ENCODE assay signal across 22 cellular contexts in the genomic region with DNA sequence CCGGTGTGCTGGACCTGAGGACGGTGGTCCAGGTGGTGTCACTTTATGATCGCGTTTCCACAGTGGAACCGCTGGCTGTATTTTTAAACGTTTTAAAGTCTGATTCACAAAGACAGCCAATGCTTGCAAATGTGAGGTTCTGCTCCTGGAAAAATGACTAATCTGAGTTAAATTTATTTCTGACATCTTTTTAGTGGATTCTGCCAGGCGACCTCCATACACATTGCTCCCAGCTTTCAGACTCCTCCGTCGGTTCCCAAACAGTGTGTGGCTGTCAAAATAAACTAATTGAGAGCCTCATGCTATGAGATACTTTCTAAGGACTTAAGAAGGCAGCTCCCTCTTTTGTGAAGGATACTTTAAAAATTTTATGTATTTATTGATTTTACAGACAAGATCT. TPM values are rescaled to one million over a fixed set of nuclear protein-coding genes. Genes with fewer than 3 reads are reported as not detected.
DNase-seq lines count a peak whose midpoint lies in the region; TF ChIP-seq lines count a peak whose summit lies in the region.
"Had no signal": no experiment of that assay in that cellular context is flagged by ENCODE, and none has a peak within 500 bp of the region (broad histone marks: within the 10 kb centered on the region; RNA-seq: fewer than 3 reads in every experiment).

No MANE protein-coding gene starts in this region.

- H3K27me3 ChIP-seq in H7 (ENCODE audit: control insufficient read depth, insufficient read depth, low read length) = no peaks in the 10 kb centered on the region
- H3K27me3 ChIP-seq: upper lobe of right lung had no signal

- no peak for TF ChIP-seq CTCF in fibroblast of villous mesenchyme (IDR thresholded peaks at IDR 0.05; ENCODE audit: insufficient read depth, low read depth, low read length)

- no peak overlapping the region for H3K4me3 ChIP-seq in fibroblast of villous mesenchyme (ENCODE audit: low read depth, low read length)
- H3K4me3 ChIP-seq in H7 (ENCODE audit: insufficient read depth, low read depth, low read length) = no peak overlapping the region
- H3K4me3 ChIP-seq: GM12878, HAP-1, K562, upper lobe of right lung had no signal

- no peaks in the 10 kb centered on the region for H3K36me3 ChIP-seq in H7 (replicated peaks; ENCODE audit: control insufficient read depth, insufficient read depth, low read length)
- H3K36me3 ChIP-seq: HAP-1, upper lobe of right lung had no signal

- peak; percentile 45 for DNase-seq in GM03348 (ENCODE audit: low spot score)
- DNase-seq in fibroblast of villous mesenchyme (ENCODE audit: low read depth) = peak; percentile 33
- peak; percentile 55 for DNase-seq in superior temporal gyrus (ENCODE audit: extremely low spot score)
- DNase-seq in H7 = no peak
- no peak for DNase-seq in activated naive CD4-positive, alpha-beta T cell treated with anti-CD3 and anti-CD28 coated beads, Interleukin-2, amount 50 U/mL, for 16 hours
- no peak for DNase-seq in stimulated activated CD4-positive, alpha-beta T cell treated with anti-CD3 and anti-CD28 coated beads, Interleukin-4, amount 100 ng/mL, for 24 hours
- DNase-seq: activated B cell treated with CpG ODN at 0.5 μM for 24 hours; activated naive CD8-positive, alpha-beta T cell treated with anti-CD3 and anti-CD28 coated beads, Interleukin-2, amount 10 ng/mL, durations not matched to agents 7 days and 5 days; central memory CD4-positive, alpha-beta T cell; effector memory CD8-positive, alpha-beta T cell; MV-4-11; NCI-H2029; NCI-H510A; Right ventricle myocardium superior; stimulated activated CD4-positive, alpha-beta T cell treated with anti-CD3 and anti-CD28 coated beads, Interleukin-15, amount 100 ng/mL, for 24 hours; stimulated activated naive CD4-positive, alpha-beta T cell treated with Interleukin-2 at 50 U/mL for 16 hours; T-helper 2 cell; upper lobe of right lung had no signal

- peak overlapping the region; percentile 8 for H3K27ac ChIP-seq in angular gyrus (ENCODE audit: low read depth, low read length)
- H3K27ac ChIP-seq: upper lobe of right lung had no signal

RNA-seq across cellular contexts. Expression of a gene that starts 12.7 kb away (rescaled TPM):
- 61.3 and 77.3 TPM in 2 replicates for total RNA-seq in fibroblast of villous mesenchyme
- 50.2 and 53.5 TPM in 2 replicates for total RNA-seq in H7 (2014; rRNA removed; shearing (Covaris generic))

Comparison
In these comparisons a context has a peak if more than half of its experiments do, and no peak if none do; other contexts are left out.
1. DNase-seq: peak in GM03348 (single experiment), fibroblast of villous mesenchyme (single experiment) and superior temporal gyrus (single experiment); none in H7 (single experiment), activated naive CD4-positive, alpha-beta T cell treated with anti-CD3 and anti-CD28 coated beads, Interleukin-2, amount 50 U/mL, for 16 hours (single experiment) and stimulated activated CD4-positive, alpha-beta T cell treated with anti-CD3 and anti-CD28 coated beads, Interleukin-4, amount 100 ng/mL, for 24 hours (single experiment).